Comparison of ENCODE assay signal across 18 cellular contexts in the genomic region with DNA sequence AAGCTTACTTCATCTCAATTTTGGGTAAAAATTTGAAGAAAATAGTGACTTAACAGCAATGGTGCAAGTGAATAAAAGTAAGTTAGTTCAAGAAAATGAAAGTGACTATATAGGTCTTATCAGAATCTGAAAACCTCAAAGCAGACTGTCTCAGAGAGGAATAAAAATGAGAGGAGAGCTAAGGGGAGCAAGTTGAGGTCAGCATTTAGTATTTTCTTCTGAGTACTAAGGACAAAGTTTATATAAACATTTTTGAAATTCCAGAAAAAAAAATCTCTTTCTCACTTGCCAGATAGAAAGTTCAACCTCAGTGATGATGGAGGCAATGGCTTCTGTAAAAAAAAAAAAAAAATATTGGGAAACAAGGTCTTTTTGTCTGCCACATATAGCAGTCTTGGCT.
A peak's percentile ranks its signal among the peaks of the same experiment; 100 is the strongest.
DNase-seq lines count a peak whose midpoint lies in the region; ATAC-seq and TF ChIP-seq lines count a peak whose summit lies in the region.
"Had no signal": no experiment of that assay in that cellular context is flagged by ENCODE, and none has a peak within 500 bp of the region (broad histone marks: within the 10 kb centered on the region; RNA-seq: fewer than 3 reads in every experiment).

No MANE protein-coding gene starts in this region.

- no peak overlapping the region for H4K91ac ChIP-seq in mesenchymal stem cell (ENCODE audit: low read length)

- no peak for DNase-seq in activated naive CD8-positive, alpha-beta T cell treated with anti-CD3 and anti-CD28 coated beads for 36 hours
- no peak for DNase-seq in activated naive CD8-positive, alpha-beta T cell treated with anti-CD3 and anti-CD28 coated beads, Interleukin-2, amount 50 U/mL, for 24 hours
- DNase-seq in astrocyte of the hippocampus (ENCODE audit: low read depth, low spot score) = peak; percentile 67
- peak; percentile 11 for DNase-seq in mesenchymal stem cell
- no peak for DNase-seq in iPS-NIHi11 (ENCODE audit: low spot score)
- DNase-seq in activated CD8-positive, alpha-beta T cell treated with anti-CD3 and anti-CD28 coated beads for 36 hours = no peak
- no peak for DNase-seq in posterior vena cava (ENCODE audit: low spot score)
- DNase-seq: 8988T; ACHN; Calu3; CD4-positive, CD25-positive, alpha-beta regulatory T cell; DMS 273 treated with DMSO at 0.1 percent for 48 hours; DMS79; GM23248; IMR-90 had no signal

- H3K4me1 ChIP-seq in mesenchymal stem cell (ENCODE audit: control insufficient read depth, insufficient read depth, low read depth, low read length) = no peaks in the 10 kb centered on the region
- H3K4me1 ChIP-seq: BLaER1 treated with 17β-estradiol and CSF1 and Interleukin-3, amounts not matched to agents 10 nM and 100 nM had no signal

- no peak overlapping the region for H3K4me3 ChIP-seq in mesenchymal stem cell (ENCODE audit: insufficient read depth in 1 of 2, low read depth in 1 of 2, low read length in 2 of 2)
- H3K4me3 ChIP-seq: BLaER1 treated with 17β-estradiol and CSF1 and Interleukin-3, amounts not matched to agents 10 nM and 100 nM; GM23248 had no signal

- H3K4ac ChIP-seq in mesenchymal stem cell (ENCODE audit: low read depth in 1 of 2, low read length in 2 of 2) = no peak overlapping the region

- no peak overlapping the region for H2BK5ac ChIP-seq in mesenchymal stem cell (ENCODE audit: low read depth, low read length, poor library complexity, severe bottlenecking)

- no peaks in the 10 kb centered on the region for H3K36me3 ChIP-seq in mesenchymal stem cell (ENCODE audit: control insufficient read depth in 1 of 2, insufficient read depth in 2 of 2, low read depth in 1 of 2, low read length in 2 of 2)
- H3K36me3 ChIP-seq: BLaER1 treated with 17β-estradiol and CSF1 and Interleukin-3, amounts not matched to agents 10 nM and 100 nM had no signal

- no peak for TF ChIP-seq CTCF in activated CD8-positive, alpha-beta T cell treated with anti-CD3 and anti-CD28 coated beads for 36 hours (IDR thresholded peaks at IDR 0.05)

- H3K36me3 Mint-ChIP-seq in activated naive CD8-positive, alpha-beta T cell treated with anti-CD3 and anti-CD28 coated beads for 36 hours = no peaks in the 10 kb centered on the region
- H3K36me3 Mint-ChIP-seq in activated naive CD8-positive, alpha-beta T cell treated with anti-CD3 and anti-CD28 coated beads, Interleukin-2, amount 50 U/mL, for 24 hours (ENCODE audit: low read depth) = no peaks in the 10 kb centered on the region
- no peaks in the 10 kb centered on the region for H3K36me3 Mint-ChIP-seq in activated CD8-positive, alpha-beta T cell treated with anti-CD3 and anti-CD28 coated beads for 36 hours (ENCODE audit: low read depth)
- H3K36me3 Mint-ChIP-seq: CD4-positive, CD25-positive, alpha-beta regulatory T cell had no signal

- no peak overlapping the region for H3K4me3 Mint-ChIP-seq in activated naive CD8-positive, alpha-beta T cell treated with anti-CD3 and anti-CD28 coated beads for 36 hours
- H3K4me3 Mint-ChIP-seq in activated naive CD8-positive, alpha-beta T cell treated with anti-CD3 and anti-CD28 coated beads, Interleukin-2, amount 50 U/mL, for 24 hours = no peak overlapping the region
- no peak overlapping the region for H3K4me3 Mint-ChIP-seq in activated CD8-positive, alpha-beta T cell treated with anti-CD3 and anti-CD28 coated beads for 36 hours
- H3K4me3 Mint-ChIP-seq: CD4-positive, CD25-positive, alpha-beta regulatory T cell had no signal

- no peak overlapping the region for H3K27ac ChIP-seq in mesenchymal stem cell (ENCODE audit: low read length, poor library complexity, severe bottlenecking)
- H3K27ac ChIP-seq: BLaER1 treated with 17β-estradiol and CSF1 and Interleukin-3, amounts not matched to agents 10 nM and 100 nM; GM23248; HL-60 had no signal

- ATAC-seq in activated naive CD8-positive, alpha-beta T cell treated with anti-CD3 and anti-CD28 coated beads, Interleukin-2, amount 50 U/mL, for 24 hours = no peak
- ATAC-seq in activated CD8-positive, alpha-beta T cell treated with anti-CD3 and anti-CD28 coated beads for 36 hours = no peak
- ATAC-seq: HCT116 had no signal

- no peak overlapping the region for H3K9ac ChIP-seq in mesenchymal stem cell (ENCODE audit: low read length)
- H3K9ac ChIP-seq: BLaER1 treated with 17β-estradiol and CSF1 and Interleukin-3, amounts not matched to agents 10 nM and 100 nM; GM23248 had no signal

- H2AK5ac ChIP-seq in mesenchymal stem cell (ENCODE audit: low read length, severe bottlenecking) = no peak overlapping the region

- intact Hi-C loops in activated CD8-positive, alpha-beta T cell treated with anti-CD3 and anti-CD28 coated beads for 36 hours (cut with micrococcal nuclease) = no loop called here
- intact Hi-C loops in posterior vena cava (cut with DNase I) = no loop called here

- no peaks in the 10 kb centered on the region for H3K9me3 ChIP-seq in mesenchymal stem cell (ENCODE audit: control insufficient read depth, low read length)
- H3K9me3 ChIP-seq: BLaER1 treated with 17β-estradiol and CSF1 and Interleukin-3, amounts not matched to agents 10 nM and 100 nM had no signal

- H3K14ac ChIP-seq in mesenchymal stem cell (ENCODE audit: low read length in 2 of 2) = no peak overlapping the region

- no peak overlapping the region for H3K4me2 ChIP-seq in mesenchymal stem cell (ENCODE audit: low read length, poor library complexity, severe bottlenecking)
- H3K4me2 ChIP-seq: BLaER1 treated with 17β-estradiol and CSF1 and Interleukin-3, amounts not matched to agents 10 nM and 100 nM had no signal

- H2BK15ac ChIP-seq in mesenchymal stem cell (ENCODE audit: low read depth, poor library complexity, severe bottlenecking) = no peak overlapping the region

- no peaks in the 10 kb centered on the region for H3K9me3 Mint-ChIP-seq in activated naive CD8-positive, alpha-beta T cell treated with anti-CD3 and anti-CD28 coated beads for 36 hours
- H3K9me3 Mint-ChIP-seq in activated naive CD8-positive, alpha-beta T cell treated with anti-CD3 and anti-CD28 coated beads, Interleukin-2, amount 50 U/mL, for 24 hours = peaks cover 8% of the 10 kb centered on the region
- peaks cover 2% of the 10 kb centered on the region for H3K9me3 Mint-ChIP-seq in activated CD8-positive, alpha-beta T cell treated with anti-CD3 and anti-CD28 coated beads for 36 hours

- H3K4me1 Mint-ChIP-seq in activated naive CD8-positive, alpha-beta T cell treated with anti-CD3 and anti-CD28 coated beads for 36 hours = no peaks in the 10 kb centered on the region
- H3K4me1 Mint-ChIP-seq in activated naive CD8-positive, alpha-beta T cell treated with anti-CD3 and anti-CD28 coated beads, Interleukin-2, amount 50 U/mL, for 24 hours = no peaks in the 10 kb centered on the region
- H3K4me1 Mint-ChIP-seq in activated CD8-positive, alpha-beta T cell treated with anti-CD3 and anti-CD28 coated beads for 36 hours (ENCODE audit: low read depth) = no peaks in the 10 kb centered on the region
- H3K4me1 Mint-ChIP-seq: CD4-positive, CD25-positive, alpha-beta regulatory T cell had no signal

- no peak overlapping the region for H4K8ac ChIP-seq in mesenchymal stem cell (ENCODE audit: low read length)

- H3K18ac ChIP-seq in mesenchymal stem cell (ENCODE audit: low read depth in 1 of 2, low read length in 2 of 2) = no peak overlapping the region

- no peaks in the 10 kb centered on the region for H3K79me1 ChIP-seq in mesenchymal stem cell (replicated peaks; ENCODE audit: low read length, poor library complexity, severe bottlenecking)

- POLR2A ChIA-PET in activated CD8-positive, alpha-beta T cell treated with anti-CD3 and anti-CD28 coated beads for 36 hours (lab: Charles Lee) = no interaction called here

- H3K27me3 Mint-ChIP-seq in activated naive CD8-positive, alpha-beta T cell treated with anti-CD3 and anti-CD28 coated beads for 36 hours = no peaks in the 10 kb centered on the region
- H3K27me3 Mint-ChIP-seq in activated naive CD8-positive, alpha-beta T cell treated with anti-CD3 and anti-CD28 coated beads, Interleukin-2, amount 50 U/mL, for 24 hours = no peaks in the 10 kb centered on the region
- H3K27me3 Mint-ChIP-seq in activated CD8-positive, alpha-beta T cell treated with anti-CD3 and anti-CD28 coated beads for 36 hours = no peaks in the 10 kb centered on the region
- H3K27me3 Mint-ChIP-seq: CD4-positive, CD25-positive, alpha-beta regulatory T cell had no signal

- peaks cover 0 to 8% of the 10 kb centered on the region in 2 experiments for H3K27me3 ChIP-seq in mesenchymal stem cell (ENCODE audit: control insufficient read depth in 1 of 2, insufficient read depth in 1 of 2, low read length in 2 of 2)
- H3K27me3 ChIP-seq: BLaER1 treated with 17β-estradiol and CSF1 and Interleukin-3, amounts not matched to agents 10 nM and 100 nM had no signal

- H2BK120ac ChIP-seq in mesenchymal stem cell (ENCODE audit: low read depth, low read length) = no peak overlapping the region

- peak overlapping the region; percentile 40 for H3K27ac Mint-ChIP-seq in activated naive CD8-positive, alpha-beta T cell treated with anti-CD3 and anti-CD28 coated beads for 36 hours
- H3K27ac Mint-ChIP-seq in activated naive CD8-positive, alpha-beta T cell treated with anti-CD3 and anti-CD28 coated beads, Interleukin-2, amount 50 U/mL, for 24 hours = no peak overlapping the region
- H3K27ac Mint-ChIP-seq in activated CD8-positive, alpha-beta T cell treated with anti-CD3 and anti-CD28 coated beads for 36 hours = no peak overlapping the region
- H3K27ac Mint-ChIP-seq: CD4-positive, CD25-positive, alpha-beta regulatory T cell had no signal

- H3K23ac ChIP-seq in mesenchymal stem cell (ENCODE audit: low read length in 2 of 2) = no peak overlapping the region

- CTCF ChIA-PET in activated CD8-positive, alpha-beta T cell treated with anti-CD3 and anti-CD28 coated beads for 36 hours (lab: Charles Lee) = no interaction called here

- no peak overlapping the region for H2BK12ac ChIP-seq in mesenchymal stem cell (ENCODE audit: low read length in 2 of 2)

- no peak overlapping the region for H2AFZ ChIP-seq in mesenchymal stem cell (ENCODE audit: low read depth, low read length)
- H2AFZ ChIP-seq: GM23248 had no signal

Comparison
In these comparisons a context has a peak if more than half of its experiments do, and no peak if none do; other contexts are left out.
1. DNase-seq: peak in astrocyte of the hippocampus (single experiment) and mesenchymal stem cell (single experiment); none in activated naive CD8-positive, alpha-beta T cell treated with anti-CD3 and anti-CD28 coated beads for 36 hours (single experiment), activated naive CD8-positive, alpha-beta T cell treated with anti-CD3 and anti-CD28 coated beads, Interleukin-2, amount 50 U/mL, for 24 hours (single experiment), iPS-NIHi11 (single experiment), activated CD8-positive, alpha-beta T cell treated with anti-CD3 and anti-CD28 coated beads for 36 hours (single experiment) and posterior vena cava (single experiment).